2 cellular contexts compared by ENCODE assay signal in genomic region chr19:7788178-7788932, GRCh38.
TF ChIP-seq lines count a peak whose summit lies in the region.

No MANE protein-coding gene starts in this region.

TF ChIP-seq in SK-N-SH treated with all-trans-retinoic acid at 6 μM for 48 hours, 23 proteins besides CTCF, POLR2A, EP300 and RAD21:
- TF ChIP-seq CREB5 (CRISPR knock-in tag; IDR thresholded peaks at IDR 0.05; ENCODE audit: low read depth) (no peak), PATZ1 (CRISPR knock-in tag; IDR thresholded peaks at IDR 0.05; ENCODE audit: borderline replicate concordance) (no peak), TOX (CRISPR knock-in tag; IDR thresholded peaks at IDR 0.05; ENCODE audit: borderline replicate concordance) (no peak), ZFP30 (CRISPR knock-in tag; IDR thresholded peaks at IDR 0.05) (no peak), ZFP3 (CRISPR knock-in tag; IDR thresholded peaks at IDR 0.05) (no peak), TSHZ2 (CRISPR knock-in tag; IDR thresholded peaks at IDR 0.05) (no peak), ZNF8 (CRISPR knock-in tag; IDR thresholded peaks at IDR 0.05) (no peak), ZC3H10 (CRISPR knock-in tag; IDR thresholded peaks at IDR 0.05) (no peak), RARB (CRISPR knock-in tag; IDR thresholded peaks at IDR 0.05) (no peak), ARNTL (CRISPR knock-in tag; IDR thresholded peaks at IDR 0.05; ENCODE audit: borderline replicate concordance, low read depth) (no peak), GLIS3 (CRISPR knock-in tag; IDR thresholded peaks at IDR 0.05) (no peak), BACH2 (CRISPR knock-in tag; IDR thresholded peaks at IDR 0.05; ENCODE audit: borderline replicate concordance) (no peak), POU6F1 (CRISPR knock-in tag; IDR thresholded peaks at IDR 0.05; ENCODE audit: borderline replicate concordance, low read depth) (no peak), ZNF70 (CRISPR knock-in tag; IDR thresholded peaks at IDR 0.05) (no peak)

TF ChIP-seq in SK-N-SH, 30 proteins besides CTCF, POLR2A, EP300 and RAD21 (continued from another document):
- TF ChIP-seq USF2 (IDR thresholded peaks at IDR 0.05; ENCODE audit: borderline replicate concordance, low read depth, low read length) (no peak), FOSL2 (IDR thresholded peaks at IDR 0.05; ENCODE audit: borderline replicate concordance, low read depth) (no peak), PBX3 (IDR thresholded peaks at IDR 0.05) (no peak)
